Comparison of ENCODE assay signal across 8 cellular contexts in genomic region chr7:108004220-108005142, GRCh38. TPM values are rescaled to one million over a fixed set of nuclear protein-coding genes. Genes with fewer than 3 reads are reported as not detected.
DNase-seq lines count a peak whose midpoint lies in the region; ATAC-seq lines count a peak whose summit lies in the region.

No MANE protein-coding gene starts in this region.

- H3K4me3 ChIP-seq in CD4-positive, CD25-positive, alpha-beta regulatory T cell (ENCODE audit: low read depth, low read length) = no peak overlapping the region
- no peak overlapping the region for H3K4me3 ChIP-seq in muscle layer of duodenum (ENCODE audit: low read depth in 1 of 2, low read length in 2 of 2)

- peaks cover 0 to 22% (median 6%) of the 10 kb centered on the region in 4 donors for H3K4me1 Mint-ChIP-seq in CD4-positive, CD25-positive, alpha-beta regulatory T cell
- H3K4me1 Mint-ChIP-seq in central memory CD8-positive, alpha-beta T cell = peaks cover 7% of the 10 kb centered on the region

- peaks cover 25% of the 10 kb centered on the region for H3K27me3 ChIP-seq in CD4-positive, CD25-positive, alpha-beta regulatory T cell (ENCODE audit: control insufficient read depth, insufficient read depth, low read length)
- peaks cover 4% of the 10 kb centered on the region for H3K27me3 ChIP-seq in muscle layer of duodenum (ENCODE audit: low read depth, low read length)

- peak overlapping the region in 3 of 4 donors; percentile 49 to 64 (median 63) for H3K4me3 Mint-ChIP-seq in CD4-positive, CD25-positive, alpha-beta regulatory T cell
- peak overlapping the region; percentile 49 for H3K4me3 Mint-ChIP-seq in central memory CD8-positive, alpha-beta T cell

- no peaks in the 10 kb centered on the region for H3K9me3 ChIP-seq in CD4-positive, CD25-positive, alpha-beta regulatory T cell (ENCODE audit: control insufficient read depth in 2 of 2, low read length in 2 of 2)
- H3K9me3 ChIP-seq in muscle layer of duodenum (ENCODE audit: control insufficient read depth in 1 of 2, low read length in 2 of 2) = no peaks in the 10 kb centered on the region

- no peak for DNase-seq in CD4-positive, CD25-positive, alpha-beta regulatory T cell
- DNase-seq in central memory CD8-positive, alpha-beta T cell (ENCODE audit: low spot score in 2 of 2) = no peak
- no peak for DNase-seq in mesenteric fat pad (ENCODE audit: low spot score)
- DNase-seq in hypothalamus (lab: John Stamatoyannopoulos, UW) = no peak
- DNase-seq in stimulated activated CD4-positive, alpha-beta T cell treated with anti-CD3 and anti-CD28 coated beads, Interleukin-1b, Interleukin-23, amount 100 ng/mL, for 48 hours = no peak
- no peak for DNase-seq in NCI-H1092 (lab: John Stamatoyannopoulos, UW)

- H3K27ac ChIP-seq in CD4-positive, CD25-positive, alpha-beta regulatory T cell (ENCODE audit: insufficient read depth, low read length, poor library complexity, severe bottlenecking) = no peak overlapping the region
- H3K27ac ChIP-seq in muscle layer of duodenum (ENCODE audit: low read length) = peak overlapping the region; percentile 56

- H3K27ac Mint-ChIP-seq in CD4-positive, CD25-positive, alpha-beta regulatory T cell = no peak overlapping the region
- H3K27ac Mint-ChIP-seq in central memory CD8-positive, alpha-beta T cell (ENCODE audit: low read depth) = no peak overlapping the region

- H3K36me3 Mint-ChIP-seq in CD4-positive, CD25-positive, alpha-beta regulatory T cell = no peaks in the 10 kb centered on the region
- peaks cover 1% of the 10 kb centered on the region for H3K36me3 Mint-ChIP-seq in central memory CD8-positive, alpha-beta T cell (ENCODE audit: insufficient read depth)

- H3K4me1 ChIP-seq in CD4-positive, CD25-positive, alpha-beta regulatory T cell (ENCODE audit: control insufficient read depth, insufficient read depth, low read length, poor library complexity, severe bottlenecking) = peaks cover 17% of the 10 kb centered on the region
- peaks cover 0 to 8% of the 10 kb centered on the region in 2 donors for H3K4me1 ChIP-seq in muscle layer of duodenum (ENCODE audit: control insufficient read depth in 1 of 2, insufficient read depth in 2 of 2, low read length in 2 of 2)

- no peaks in the 10 kb centered on the region for H3K36me3 ChIP-seq in CD4-positive, CD25-positive, alpha-beta regulatory T cell (ENCODE audit: control insufficient read depth, insufficient read depth, low read length)
- no peaks in the 10 kb centered on the region for H3K36me3 ChIP-seq in muscle layer of duodenum (ENCODE audit: control insufficient read depth in 1 of 2, insufficient read depth in 2 of 2, low read length in 2 of 2)

- H3K27me3 Mint-ChIP-seq in CD4-positive, CD25-positive, alpha-beta regulatory T cell = peaks cover 67% of the 10 kb centered on the region
- H3K27me3 Mint-ChIP-seq in central memory CD8-positive, alpha-beta T cell = peaks cover 57% of the 10 kb centered on the region

- no peak for ATAC-seq in CD4-positive, CD25-positive, alpha-beta regulatory T cell (ENCODE audit: low read depth in 2 of 2)
- peak; percentile 53 for ATAC-seq in HG02678 (IDR thresholded peaks at IDR 0.05; ENCODE audit: unreplicated experiment)
- ATAC-seq in central memory CD8-positive, alpha-beta T cell (replicated peaks; ENCODE audit: extremely low read depth, poor library complexity, severe bottlenecking) = no peak

- H3K9me3 Mint-ChIP-seq in CD4-positive, CD25-positive, alpha-beta regulatory T cell = peaks cover 0 to 2% (median 0%) of the 10 kb centered on the region in 7 donors
- no peaks in the 10 kb centered on the region for H3K9me3 Mint-ChIP-seq in central memory CD8-positive, alpha-beta T cell

RNA-seq across cellular contexts. Expression of gene LAMB1, which starts 1.5 kb away (rescaled TPM):
- 0.52 TPM for total RNA-seq in CD4-positive, CD25-positive, alpha-beta regulatory T cell
- polyA plus RNA-seq in CD4-positive, CD25-positive, alpha-beta regulatory T cell = under 1 TPM in 3 of 4 donors, not detected in 1; 0.24 to 0.82 (median 0.73) TPM
- 421 TPM for total RNA-seq in mesenteric fat pad

Comparison
In these comparisons a context has a peak if more than half of its experiments do, and no peak if none do; other contexts are left out.
1. RNA of gene LAMB1, which starts 1.5 kb away (total RNA-seq): 421 TPM in mesenteric fat pad (single experiment); 0.52 TPM in CD4-positive, CD25-positive, alpha-beta regulatory T cell (single experiment); every median in the first group is over 100 times any median in the second.